In the genomic region with DNA sequence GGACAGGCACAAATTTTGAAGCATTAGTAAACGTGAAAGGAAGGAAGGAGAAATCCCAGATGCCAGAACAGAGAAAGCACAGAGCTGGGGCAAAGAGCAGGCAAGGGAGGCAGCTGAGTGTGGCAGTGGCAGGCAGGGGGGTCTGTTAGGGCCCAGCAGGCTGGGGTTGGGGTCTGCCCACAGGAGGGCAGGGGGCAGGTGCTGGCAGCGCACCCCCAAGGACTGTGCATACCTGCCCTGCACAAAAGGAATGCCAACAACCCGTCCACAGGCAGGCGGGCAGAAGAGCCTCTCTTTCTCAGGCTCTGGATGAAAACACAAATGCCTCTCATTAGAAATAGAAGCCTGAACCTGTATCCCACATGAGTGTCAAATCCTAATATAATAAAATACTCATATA, we compare ENCODE assay signal across 29 cellular contexts.
"Had no signal": no experiment of that assay in that cellular context is flagged by ENCODE, and none has a peak within 500 bp of the region (broad histone marks: within the 10 kb centered on the region; RNA-seq: fewer than 3 reads in every experiment).

No MANE protein-coding gene starts in this region.

- H3K27me3 Mint-ChIP-seq: activated CD4-positive, alpha-beta memory T cell treated with anti-CD3 and anti-CD28 coated beads, Interleukin-2, amount 10 ng/mL, durations not matched to agents 7 days and 5 days; activated CD4-positive, alpha-beta T cell treated with anti-CD3 and anti-CD28 coated beads, Interleukin-2, amount 10 ng/mL, durations not matched to agents 7 days and 5 days; brain had no signal

- H3K4me1 ChIP-seq: ascending aorta, breast epithelium, esophagus squamous epithelium, gastroesophageal sphincter had no signal

- H3K36me3 Mint-ChIP-seq: activated naive CD4-positive, alpha-beta T cell treated with anti-CD3 and anti-CD28 coated beads, Interleukin-2, amount 10 ng/mL, durations not matched to agents 7 days and 5 days; activated naive CD8-positive, alpha-beta T cell treated with anti-CD3 and anti-CD28 coated beads, Interleukin-2, amount 10 ng/mL, durations not matched to agents 7 days and 5 days had no signal

- H3K4me3 Mint-ChIP-seq: activated CD4-positive, alpha-beta memory T cell treated with anti-CD3 and anti-CD28 coated beads, Interleukin-2, amount 10 ng/mL, durations not matched to agents 7 days and 5 days; activated CD4-positive, alpha-beta T cell treated with anti-CD3 and anti-CD28 coated beads, Interleukin-2, amount 10 ng/mL, durations not matched to agents 7 days and 5 days; activated naive CD4-positive, alpha-beta T cell treated with anti-CD3 and anti-CD28 coated beads, Interleukin-2, amount 10 ng/mL, durations not matched to agents 7 days and 5 days; activated naive CD8-positive, alpha-beta T cell treated with anti-CD3 and anti-CD28 coated beads, Interleukin-2, amount 10 ng/mL, durations not matched to agents 7 days and 5 days; activated T-cell treated with anti-CD3 and anti-CD28 coated beads, Interleukin-2, amount 50 U/mL, for 24 hours; activated T-cell treated with anti-CD3 and anti-CD28 coated beads, Interleukin-2, amount 50 U/mL, for 72 hours; brain; central memory CD8-positive, alpha-beta T cell; effector memory CD8-positive, alpha-beta T cell; WTC11 had no signal

- H3K36me3 ChIP-seq: ascending aorta, breast epithelium, cardiac muscle cell, esophagus squamous epithelium, gastroesophageal sphincter had no signal

- H3K27ac ChIP-seq: ascending aorta, breast epithelium, cardiac muscle cell, epithelial cell of prostate, esophagus squamous epithelium, gastroesophageal sphincter had no signal

- H3K27me3 ChIP-seq: ascending aorta, breast epithelium, cardiac muscle cell had no signal

- DNase-seq: activated CD4-positive, alpha-beta memory T cell treated with anti-CD3 and anti-CD28 coated beads, Interleukin-2, amount 10 ng/mL, durations not matched to agents 7 days and 5 days; activated CD4-positive, alpha-beta T cell treated with anti-CD3 and anti-CD28 coated beads for 1 hour; activated CD4-positive, alpha-beta T cell treated with anti-CD3 and anti-CD28 coated beads for 4 hours; activated CD4-positive, alpha-beta T cell treated with anti-CD3 and anti-CD28 coated beads, Interleukin-2, amount 10 ng/mL, durations not matched to agents 7 days and 5 days; activated CD4-positive, alpha-beta T cell treated with anti-CD3 and anti-CD28 coated beads, Interleukin-2, amount 50 U/mL, for 4 hours; activated CD8-positive, alpha-beta memory T cell treated with anti-CD3 and anti-CD28 coated beads, Interleukin-2, amount 50 U/mL, for 48 hours; activated gamma-delta T cell; activated naive CD4-positive, alpha-beta T cell; activated naive CD4-positive, alpha-beta T cell treated with anti-CD3 and anti-CD28 coated beads, Interleukin-2, amount 10 ng/mL, durations not matched to agents 7 days and 5 days; activated naive CD8-positive, alpha-beta T cell treated with anti-CD3 and anti-CD28 coated beads, Interleukin-2, amount 10 ng/mL, durations not matched to agents 7 days and 5 days; activated T-cell treated with anti-CD3 and anti-CD28 coated beads for 4 hours; activated T-cell treated with anti-CD3 and anti-CD28 coated beads, Interleukin-2, amount 50 U/mL, for 24 hours; activated T-cell treated with anti-CD3 and anti-CD28 coated beads, Interleukin-2, amount 50 U/mL, for 72 hours; cortex of kidney; dermis blood vessel endothelial cell; effector CD4-positive, alpha-beta T cell; effector memory CD8-positive, alpha-beta T cell; esophagus squamous epithelium; foreskin melanocyte; T-helper 2 cell had no signal

- H3K4me1 Mint-ChIP-seq: activated CD4-positive, alpha-beta memory T cell treated with anti-CD3 and anti-CD28 coated beads, Interleukin-2, amount 10 ng/mL, durations not matched to agents 7 days and 5 days; activated CD4-positive, alpha-beta T cell treated with anti-CD3 and anti-CD28 coated beads, Interleukin-2, amount 10 ng/mL, durations not matched to agents 7 days and 5 days; activated naive CD4-positive, alpha-beta T cell treated with anti-CD3 and anti-CD28 coated beads, Interleukin-2, amount 10 ng/mL, durations not matched to agents 7 days and 5 days; activated naive CD8-positive, alpha-beta T cell treated with anti-CD3 and anti-CD28 coated beads, Interleukin-2, amount 10 ng/mL, durations not matched to agents 7 days and 5 days; central memory CD8-positive, alpha-beta T cell; WTC11 had no signal

- H3K4me3 ChIP-seq: ascending aorta, breast epithelium, cardiac muscle cell, esophagus squamous epithelium, gastroesophageal sphincter had no signal

- H3K27ac Mint-ChIP-seq: activated CD4-positive, alpha-beta memory T cell treated with anti-CD3 and anti-CD28 coated beads, Interleukin-2, amount 10 ng/mL, durations not matched to agents 7 days and 5 days; activated CD4-positive, alpha-beta T cell treated with anti-CD3 and anti-CD28 coated beads, Interleukin-2, amount 10 ng/mL, durations not matched to agents 7 days and 5 days; activated naive CD4-positive, alpha-beta T cell treated with anti-CD3 and anti-CD28 coated beads, Interleukin-2, amount 10 ng/mL, durations not matched to agents 7 days and 5 days; activated naive CD4-positive, alpha-beta T cell treated with anti-CD3 and anti-CD28 coated beads, Interleukin-2, amount 50 U/mL, for 72 hours; activated naive CD8-positive, alpha-beta T cell treated with anti-CD3 and anti-CD28 coated beads, Interleukin-2, amount 10 ng/mL, durations not matched to agents 7 days and 5 days; activated T-cell treated with anti-CD3 and anti-CD28 coated beads, Interleukin-2, amount 50 U/mL, for 24 hours; activated T-cell treated with anti-CD3 and anti-CD28 coated beads, Interleukin-2, amount 50 U/mL, for 72 hours; effector memory CD8-positive, alpha-beta T cell; WTC11 had no signal
